1 cellular context compared by ENCODE assay signal in the genomic region with DNA sequence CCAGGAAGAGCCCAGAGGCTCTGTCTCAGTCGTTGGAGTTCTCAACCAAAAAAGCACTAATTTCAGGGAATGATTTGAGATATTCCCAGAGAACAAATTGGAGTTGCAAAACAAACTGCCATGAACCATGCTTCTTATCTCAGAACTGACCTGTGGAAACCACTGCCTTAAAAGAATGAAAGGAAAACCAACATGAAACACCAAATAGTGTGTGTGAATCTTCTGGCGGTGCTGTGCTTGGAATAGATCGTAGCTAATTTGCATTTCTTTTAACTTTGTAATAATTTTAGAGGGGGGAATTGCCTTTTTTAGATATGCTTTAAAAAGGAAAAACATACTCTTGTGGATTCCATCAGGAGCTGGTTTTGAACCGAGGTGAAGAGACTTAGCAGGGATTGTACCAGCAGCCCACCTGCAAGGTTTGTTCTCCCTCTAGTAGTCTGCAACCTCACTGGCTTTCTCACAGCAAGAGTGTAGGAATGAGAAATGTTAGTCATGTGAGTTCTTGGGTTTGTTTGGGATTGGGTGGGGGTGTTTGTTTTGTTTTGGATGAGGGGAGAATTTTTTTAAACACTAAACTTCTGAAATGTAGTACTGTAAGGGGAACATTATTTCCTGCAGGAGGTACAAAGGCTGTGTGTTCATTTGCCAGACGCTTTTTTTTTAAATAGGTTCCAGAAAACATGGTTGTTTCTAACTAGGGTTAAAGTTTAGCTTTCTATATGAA.
A peak's percentile ranks its signal among the peaks of the same experiment; 100 is the strongest.
TF ChIP-seq lines count a peak whose summit lies in the region.

No MANE protein-coding gene starts in this region.

TF ChIP-seq in HepG2, 621 proteins besides CTCF, POLR2A, EP300 and RAD21 (continued from another document and continues in another):
- TF ChIP-seq ZBTB8A (CRISPR knock-in tag; IDR thresholded peaks at IDR 0.05; ENCODE audit: borderline replicate concordance, low read depth) (no peak), GTF2F1 (IDR thresholded peaks at IDR 0.05; ENCODE audit: low read length) (no peak), TCF7 (IDR thresholded peaks at IDR 0.05; ENCODE audit: low read depth) (0 out of 2 replicates have a peak, but pooled peaks have one; percentile 19), ZNF3 (CRISPR knock-in tag; IDR thresholded peaks at IDR 0.05) (no peak), KLF6 (CRISPR knock-in tag; IDR thresholded peaks at IDR 0.05) (no peak), PITX1 (CRISPR knock-in tag; IDR thresholded peaks at IDR 0.05) (peak; percentile 33; the same call in 1 of the 2 replicates), ZNF660 (CRISPR knock-in tag; IDR thresholded peaks at IDR 0.05; ENCODE audit: borderline replicate concordance, low read depth) (no peak), FOXK2 (IDR thresholded peaks at IDR 0.05) (peak; percentile 14; the same call in 1 of the 2 replicates), MTF2 (CRISPR knock-in tag; IDR thresholded peaks at IDR 0.05; ENCODE audit: borderline replicate concordance) (no peak), ZNF552 (CRISPR knock-in tag; IDR thresholded peaks at IDR 0.05; ENCODE audit: borderline replicate concordance) (no peak), EZH2 (conservative IDR thresholded peaks at IDR 0.05; ENCODE audit: low read depth, low read length) (no peak), KDM6A (CRISPR knock-in tag; IDR thresholded peaks at IDR 0.05; ENCODE audit: low read depth) (0 out of 2 replicates have a peak, but pooled peaks have one; percentile 28), SRSF4 (IDR thresholded peaks at IDR 0.05; ENCODE audit: low read depth, low read length, poor library complexity, severe bottlenecking) (no peak), GPN1 (CRISPR knock-in tag; IDR thresholded peaks at IDR 0.05; ENCODE audit: borderline replicate concordance) (no peak), CHCHD3 (CRISPR knock-in tag; IDR thresholded peaks at IDR 0.05) (no peak), ZSCAN22 (CRISPR knock-in tag; IDR thresholded peaks at IDR 0.05) (no peak), WIZ (CRISPR knock-in tag; IDR thresholded peaks at IDR 0.05) (no peak), CHD4 (IDR thresholded peaks at IDR 0.05; ENCODE audit: borderline replicate concordance, low read length) (no peak), ZNF354B (CRISPR knock-in tag; IDR thresholded peaks at IDR 0.05) (no peak), ZBTB20 (CRISPR knock-in tag; IDR thresholded peaks at IDR 0.05; ENCODE audit: borderline replicate concordance, low read depth) (no peak; the same call in 1 of the 2 replicates), ZFX (CRISPR knock-in tag; IDR thresholded peaks at IDR 0.05; ENCODE audit: low read depth) (no peak), KDM4B (CRISPR knock-in tag; IDR thresholded peaks at IDR 0.05) (no peak), HMGA1 (CRISPR knock-in tag; conservative IDR thresholded peaks at IDR 0.05) (no peak), ZFYVE20 (CRISPR knock-in tag; IDR thresholded peaks at IDR 0.05; ENCODE audit: borderline replicate concordance, low read depth) (no peak), ZNF674 (CRISPR knock-in tag; IDR thresholded peaks at IDR 0.05; ENCODE audit: low read depth) (no peak), JUND (CRISPR knock-in tag; IDR thresholded peaks at IDR 0.05) (no peak), ZKSCAN8 (CRISPR knock-in tag; IDR thresholded peaks at IDR 0.05; ENCODE audit: borderline replicate concordance) (peak; percentile 37; the same call in 1 of the 2 replicates), MYNN (CRISPR knock-in tag; IDR thresholded peaks at IDR 0.05; ENCODE audit: low read depth) (no peak), KLF12 (CRISPR knock-in tag; IDR thresholded peaks at IDR 0.05; ENCODE audit: borderline replicate concordance) (no peak), SIX4 (CRISPR knock-in tag; IDR thresholded peaks at IDR 0.05) (no peak), MIER3 (CRISPR knock-in tag; IDR thresholded peaks at IDR 0.05; ENCODE audit: borderline replicate concordance) (peak; percentile 24; the same call in 1 of the 2 replicates), SOX5 (CRISPR knock-in tag; IDR thresholded peaks at IDR 0.05; ENCODE audit: borderline replicate concordance) (peak; percentile 87), KMT2B (CRISPR knock-in tag; IDR thresholded peaks at IDR 0.05) (no peak; the same call in 1 of the 2 replicates)
- TF ChIP-seq, protein P1, sequence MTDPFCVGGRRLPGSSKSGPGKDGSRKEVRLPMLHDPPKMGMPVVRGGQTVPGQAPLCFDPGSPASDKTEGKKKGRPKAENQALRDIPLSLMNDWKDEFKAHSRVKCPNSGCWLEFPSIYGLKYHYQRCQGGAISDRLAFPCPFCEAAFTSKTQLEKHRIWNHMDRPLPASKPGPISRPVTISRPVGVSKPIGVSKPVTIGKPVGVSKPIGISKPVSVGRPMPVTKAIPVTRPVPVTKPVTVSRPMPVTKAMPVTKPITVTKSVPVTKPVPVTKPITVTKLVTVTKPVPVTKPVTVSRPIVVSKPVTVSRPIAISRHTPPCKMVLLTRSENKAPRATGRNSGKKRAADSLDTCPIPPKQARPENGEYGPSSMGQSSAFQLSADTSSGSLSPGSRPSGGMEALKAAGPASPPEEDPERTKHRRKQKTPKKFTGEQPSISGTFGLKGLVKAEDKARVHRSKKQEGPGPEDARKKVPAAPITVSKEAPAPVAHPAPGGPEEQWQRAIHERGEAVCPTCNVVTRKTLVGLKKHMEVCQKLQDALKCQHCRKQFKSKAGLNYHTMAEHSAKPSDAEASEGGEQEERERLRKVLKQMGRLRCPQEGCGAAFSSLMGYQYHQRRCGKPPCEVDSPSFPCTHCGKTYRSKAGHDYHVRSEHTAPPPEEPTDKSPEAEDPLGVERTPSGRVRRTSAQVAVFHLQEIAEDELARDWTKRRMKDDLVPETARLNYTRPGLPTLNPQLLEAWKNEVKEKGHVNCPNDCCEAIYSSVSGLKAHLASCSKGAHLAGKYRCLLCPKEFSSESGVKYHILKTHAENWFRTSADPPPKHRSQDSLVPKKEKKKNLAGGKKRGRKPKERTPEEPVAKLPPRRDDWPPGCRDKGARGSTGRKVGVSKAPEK (CRISPR knock-in tag; IDR thresholded peaks at IDR 0.05; ENCODE audit: borderline replicate concordance), result no peak
- TF ChIP-seq, protein P2, sequence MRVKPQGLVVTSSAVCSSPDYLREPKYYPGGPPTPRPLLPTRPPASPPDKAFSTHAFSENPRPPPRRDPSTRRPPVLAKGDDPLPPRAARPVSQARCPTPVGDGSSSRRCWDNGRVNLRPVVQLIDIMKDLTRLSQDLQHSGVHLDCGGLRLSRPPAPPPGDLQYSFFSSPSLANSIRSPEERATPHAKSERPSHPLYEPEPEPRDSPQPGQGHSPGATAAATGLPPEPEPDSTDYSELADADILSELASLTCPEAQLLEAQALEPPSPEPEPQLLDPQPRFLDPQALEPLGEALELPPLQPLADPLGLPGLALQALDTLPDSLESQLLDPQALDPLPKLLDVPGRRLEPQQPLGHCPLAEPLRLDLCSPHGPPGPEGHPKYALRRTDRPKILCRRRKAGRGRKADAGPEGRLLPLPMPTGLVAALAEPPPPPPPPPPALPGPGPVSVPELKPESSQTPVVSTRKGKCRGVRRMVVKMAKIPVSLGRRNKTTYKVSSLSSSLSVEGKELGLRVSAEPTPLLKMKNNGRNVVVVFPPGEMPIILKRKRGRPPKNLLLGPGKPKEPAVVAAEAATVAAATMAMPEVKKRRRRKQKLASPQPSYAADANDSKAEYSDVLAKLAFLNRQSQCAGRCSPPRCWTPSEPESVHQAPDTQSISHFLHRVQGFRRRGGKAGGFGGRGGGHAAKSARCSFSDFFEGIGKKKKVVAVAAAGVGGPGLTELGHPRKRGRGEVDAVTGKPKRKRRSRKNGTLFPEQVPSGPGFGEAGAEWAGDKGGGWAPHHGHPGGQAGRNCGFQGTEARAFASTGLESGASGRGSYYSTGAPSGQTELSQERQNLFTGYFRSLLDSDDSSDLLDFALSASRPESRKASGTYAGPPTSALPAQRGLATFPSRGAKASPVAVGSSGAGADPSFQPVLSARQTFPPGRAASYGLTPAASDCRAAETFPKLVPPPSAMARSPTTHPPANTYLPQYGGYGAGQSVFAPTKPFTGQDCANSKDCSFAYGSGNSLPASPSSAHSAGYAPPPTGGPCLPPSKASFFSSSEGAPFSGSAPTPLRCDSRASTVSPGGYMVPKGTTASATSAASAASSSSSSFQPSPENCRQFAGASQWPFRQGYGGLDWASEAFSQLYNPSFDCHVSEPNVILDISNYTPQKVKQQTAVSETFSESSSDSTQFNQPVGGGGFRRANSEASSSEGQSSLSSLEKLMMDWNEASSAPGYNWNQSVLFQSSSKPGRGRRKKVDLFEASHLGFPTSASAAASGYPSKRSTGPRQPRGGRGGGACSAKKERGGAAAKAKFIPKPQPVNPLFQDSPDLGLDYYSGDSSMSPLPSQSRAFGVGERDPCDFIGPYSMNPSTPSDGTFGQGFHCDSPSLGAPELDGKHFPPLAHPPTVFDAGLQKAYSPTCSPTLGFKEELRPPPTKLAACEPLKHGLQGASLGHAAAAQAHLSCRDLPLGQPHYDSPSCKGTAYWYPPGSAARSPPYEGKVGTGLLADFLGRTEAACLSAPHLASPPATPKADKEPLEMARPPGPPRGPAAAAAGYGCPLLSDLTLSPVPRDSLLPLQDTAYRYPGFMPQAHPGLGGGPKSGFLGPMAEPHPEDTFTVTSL (CRISPR knock-in tag; IDR thresholded peaks at IDR 0.05; ENCODE audit: borderline replicate concordance), result peak; percentile 64; the same call in 1 of the 2 replicates
- TF ChIP-seq, protein P3, sequence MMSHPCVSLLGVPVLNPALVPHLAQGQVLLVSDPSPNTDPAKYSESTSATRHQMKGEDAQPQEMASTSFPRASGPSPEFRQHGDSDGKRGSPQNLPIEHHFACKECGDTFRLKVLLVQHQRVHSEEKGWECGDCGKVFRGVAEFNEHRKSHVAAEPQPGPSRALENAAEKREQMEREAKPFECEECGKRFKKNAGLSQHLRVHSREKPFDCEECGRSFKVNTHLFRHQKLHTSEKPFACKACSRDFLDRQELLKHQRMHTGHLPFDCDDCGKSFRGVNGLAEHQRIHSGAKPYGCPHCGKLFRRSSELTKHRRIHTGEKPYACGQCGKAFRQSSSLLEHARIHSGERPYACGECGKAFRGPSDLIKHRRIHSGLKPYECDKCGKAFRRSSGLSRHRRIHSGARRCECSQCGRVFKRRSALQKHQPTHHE (CRISPR knock-in tag; IDR thresholded peaks at IDR 0.05; ENCODE audit: borderline replicate concordance), result no peak
- TF ChIP-seq, protein P4, sequence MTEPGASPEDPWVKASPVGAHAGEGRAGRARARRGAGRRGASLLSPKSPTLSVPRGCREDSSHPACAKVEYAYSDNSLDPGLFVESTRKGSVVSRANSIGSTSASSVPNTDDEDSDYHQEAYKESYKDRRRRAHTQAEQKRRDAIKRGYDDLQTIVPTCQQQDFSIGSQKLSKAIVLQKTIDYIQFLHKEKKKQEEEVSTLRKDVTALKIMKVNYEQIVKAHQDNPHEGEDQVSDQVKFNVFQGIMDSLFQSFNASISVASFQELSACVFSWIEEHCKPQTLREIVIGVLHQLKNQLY (CRISPR knock-in tag; IDR thresholded peaks at IDR 0.05), result no peak
- TF ChIP-seq, protein P5, sequence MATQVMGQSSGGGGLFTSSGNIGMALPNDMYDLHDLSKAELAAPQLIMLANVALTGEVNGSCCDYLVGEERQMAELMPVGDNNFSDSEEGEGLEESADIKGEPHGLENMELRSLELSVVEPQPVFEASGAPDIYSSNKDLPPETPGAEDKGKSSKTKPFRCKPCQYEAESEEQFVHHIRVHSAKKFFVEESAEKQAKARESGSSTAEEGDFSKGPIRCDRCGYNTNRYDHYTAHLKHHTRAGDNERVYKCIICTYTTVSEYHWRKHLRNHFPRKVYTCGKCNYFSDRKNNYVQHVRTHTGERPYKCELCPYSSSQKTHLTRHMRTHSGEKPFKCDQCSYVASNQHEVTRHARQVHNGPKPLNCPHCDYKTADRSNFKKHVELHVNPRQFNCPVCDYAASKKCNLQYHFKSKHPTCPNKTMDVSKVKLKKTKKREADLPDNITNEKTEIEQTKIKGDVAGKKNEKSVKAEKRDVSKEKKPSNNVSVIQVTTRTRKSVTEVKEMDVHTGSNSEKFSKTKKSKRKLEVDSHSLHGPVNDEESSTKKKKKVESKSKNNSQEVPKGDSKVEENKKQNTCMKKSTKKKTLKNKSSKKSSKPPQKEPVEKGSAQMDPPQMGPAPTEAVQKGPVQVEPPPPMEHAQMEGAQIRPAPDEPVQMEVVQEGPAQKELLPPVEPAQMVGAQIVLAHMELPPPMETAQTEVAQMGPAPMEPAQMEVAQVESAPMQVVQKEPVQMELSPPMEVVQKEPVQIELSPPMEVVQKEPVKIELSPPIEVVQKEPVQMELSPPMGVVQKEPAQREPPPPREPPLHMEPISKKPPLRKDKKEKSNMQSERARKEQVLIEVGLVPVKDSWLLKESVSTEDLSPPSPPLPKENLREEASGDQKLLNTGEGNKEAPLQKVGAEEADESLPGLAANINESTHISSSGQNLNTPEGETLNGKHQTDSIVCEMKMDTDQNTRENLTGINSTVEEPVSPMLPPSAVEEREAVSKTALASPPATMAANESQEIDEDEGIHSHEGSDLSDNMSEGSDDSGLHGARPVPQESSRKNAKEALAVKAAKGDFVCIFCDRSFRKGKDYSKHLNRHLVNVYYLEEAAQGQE (IDR thresholded peaks at IDR 0.05; ENCODE audit: borderline replicate concordance in 1 of 2, low read depth in 1 of 2, low read length in 2 of 2), result no peak
- TF ChIP-seq, protein P6, sequence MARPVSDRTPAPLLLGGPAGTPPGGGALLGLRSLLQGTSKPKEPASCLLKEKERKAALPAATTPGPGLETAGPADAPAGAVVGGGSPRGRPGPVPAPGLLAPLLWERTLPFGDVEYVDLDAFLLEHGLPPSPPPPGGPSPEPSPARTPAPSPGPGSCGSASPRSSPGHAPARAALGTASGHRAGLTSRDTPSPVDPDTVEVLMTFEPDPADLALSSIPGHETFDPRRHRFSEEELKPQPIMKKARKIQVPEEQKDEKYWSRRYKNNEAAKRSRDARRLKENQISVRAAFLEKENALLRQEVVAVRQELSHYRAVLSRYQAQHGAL (CRISPR knock-in tag; IDR thresholded peaks at IDR 0.05; ENCODE audit: not compliant biosample characterization), result no peak
- TF ChIP-seq, protein P7, sequence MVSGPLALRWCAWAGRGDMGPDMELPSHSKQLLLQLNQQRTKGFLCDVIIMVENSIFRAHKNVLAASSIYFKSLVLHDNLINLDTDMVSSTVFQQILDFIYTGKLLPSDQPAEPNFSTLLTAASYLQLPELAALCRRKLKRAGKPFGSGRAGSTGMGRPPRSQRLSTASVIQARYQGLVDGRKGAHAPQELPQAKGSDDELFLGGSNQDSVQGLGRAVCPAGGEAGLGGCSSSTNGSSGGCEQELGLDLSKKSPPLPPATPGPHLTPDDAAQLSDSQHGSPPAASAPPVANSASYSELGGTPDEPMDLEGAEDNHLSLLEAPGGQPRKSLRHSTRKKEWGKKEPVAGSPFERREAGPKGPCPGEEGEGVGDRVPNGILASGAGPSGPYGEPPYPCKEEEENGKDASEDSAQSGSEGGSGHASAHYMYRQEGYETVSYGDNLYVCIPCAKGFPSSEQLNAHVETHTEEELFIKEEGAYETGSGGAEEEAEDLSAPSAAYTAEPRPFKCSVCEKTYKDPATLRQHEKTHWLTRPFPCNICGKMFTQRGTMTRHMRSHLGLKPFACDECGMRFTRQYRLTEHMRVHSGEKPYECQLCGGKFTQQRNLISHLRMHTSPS (CRISPR knock-in tag; IDR thresholded peaks at IDR 0.05; ENCODE audit: low read depth), result no peak
